13 cellular contexts compared by ENCODE assay signal in genomic region chr6:3687847-3688246, GRCh38.
A peak's percentile ranks its signal among the peaks of the same experiment; 100 is the strongest.
DNase-seq lines count a peak whose midpoint lies in the region; ATAC-seq, FAIRE-seq and TF ChIP-seq lines count a peak whose summit lies in the region.
"Had no signal": no experiment of that assay in that cellular context is flagged by ENCODE, and none has a peak within 500 bp of the region (broad histone marks: within the 10 kb centered on the region; RNA-seq: fewer than 3 reads in every experiment).

No MANE protein-coding gene starts in this region.

- H3K27me3 ChIP-seq in neural cell (ENCODE audit: insufficient read depth, low read depth, low read length): no peaks in the 10 kb centered on the region

- H3K9me3 ChIP-seq in neural cell (ENCODE audit: low read length): no peaks in the 10 kb centered on the region
- H3K9me3 ChIP-seq: HAP-1 had no signal

- peak; percentile 8 for TF ChIP-seq RAD21 in neural cell (conservative IDR thresholded peaks at IDR 0.05)

- peak overlapping the region; percentile 67 for H3K27ac ChIP-seq in neural cell (ENCODE audit: low read length)

- H3K4me2 ChIP-seq in neural cell (ENCODE audit: low read length): peak overlapping the region; percentile 29

- no peak for TF ChIP-seq CTCF in neural cell (IDR thresholded peaks at IDR 0.05; ENCODE audit: poor library complexity, severe bottlenecking)

- H2AFZ ChIP-seq in neural cell (ENCODE audit: low read depth, low read length): peak overlapping the region; percentile 18

- TF ChIP-seq POLR2A in H54 (IDR thresholded peaks at IDR 0.05; ENCODE audit: low read depth, low read length): no peak

- TF ChIP-seq EP300 in neural cell (conservative IDR thresholded peaks at IDR 0.05; ENCODE audit: poor library complexity, severe bottlenecking): peak; percentile 53

- no peak for ATAC-seq in stimulated activated naive CD8-positive, alpha-beta T cell treated with anti-CD3 and anti-CD28 coated beads, Interleukin-15, Interleukin-2, amounts not matched to agents 100 U/mL and 50 U/mL, for 24 hours

- no peak for FAIRE-seq in H54 (lab: Jason Lieb, UNC)

- H3K9ac ChIP-seq in neural cell (ENCODE audit: low read length): peak overlapping the region; percentile 10

- no peaks in the 10 kb centered on the region for H3F3A ChIP-seq in neural cell (ENCODE audit: insufficient read depth, low read length, poor library complexity, severe bottlenecking)

- DNase-seq in NCI-H748 (lab: John Stamatoyannopoulos, UW; ENCODE audit: unreplicated experiment): peak; percentile 71
- DNase-seq in NCI-H748 treated with DMSO at 0.1 percent for 48 hours (lab: John Stamatoyannopoulos, UW): no peak
- peak; percentile 15 for DNase-seq in Jurkat, Clone E6-1 (ENCODE audit: low read depth, low spot score)
- peak; percentile 34 for DNase-seq in NCI-H524 treated with DMSO at 0.1 percent for 48 hours (lab: John Stamatoyannopoulos, UW)
- no peak for DNase-seq in stimulated activated naive CD8-positive, alpha-beta T cell treated with anti-CD3 and anti-CD28 coated beads, Interleukin-15, Interleukin-2, amounts not matched to agents 100 U/mL and 50 U/mL, for 24 hours
- DNase-seq in activated gamma-delta T cell (lab: John Stamatoyannopoulos, UW): no peak
- no peak for DNase-seq in H54 (ENCODE audit: insufficient read length, low spot score)
- DNase-seq: AML-193; Calu3; CD4-positive, CD25-positive, alpha-beta regulatory T cell; NCI-H1694 treated with DMSO at 0.1 percent for 48 hours had no signal

- no peaks in the 10 kb centered on the region for H3K36me3 ChIP-seq in neural cell (ENCODE audit: insufficient read depth, low read length)
- H3K36me3 ChIP-seq: HAP-1 had no signal

- no peaks in the 10 kb centered on the region for H3K9me2 ChIP-seq in neural cell (ENCODE audit: insufficient read depth, low read length)

- no peaks in the 10 kb centered on the region for H3K79me2 ChIP-seq in neural cell (replicated peaks; ENCODE audit: insufficient read depth, low read length)

- no peak overlapping the region for H3K4me3 ChIP-seq in Jurkat, Clone E6-1 (ENCODE audit: low read length)
- H3K4me3 ChIP-seq in neural cell (ENCODE audit: low read length): peak overlapping the region; percentile 35
- H3K4me3 ChIP-seq: HAP-1 had no signal

- H4K20me1 ChIP-seq in neural cell (ENCODE audit: insufficient read depth): no peaks in the 10 kb centered on the region

TF ChIP-seq in neural cell, 6 proteins besides CTCF, POLR2A, EP300 and RAD21:
- no peak for TF ChIP-seq REST (IDR thresholded peaks at IDR 0.05; ENCODE audit: borderline replicate concordance)
- peak; percentile 50 for TF ChIP-seq MXI1 (conservative IDR thresholded peaks at IDR 0.05; ENCODE audit: poor library complexity, severe bottlenecking)
- no peak for TF ChIP-seq POLR2AphosphoS5 (IDR thresholded peaks at IDR 0.05)
- no peak for TF ChIP-seq EZH2 (IDR thresholded peaks at IDR 0.05; ENCODE audit: borderline replicate concordance, insufficient read depth, low read length, poor library complexity, severe bottlenecking)
- TF ChIP-seq TAF1 (IDR thresholded peaks at IDR 0.05; ENCODE audit: low read depth): no peak
- TF ChIP-seq SMC3 (conservative IDR thresholded peaks at IDR 0.05; ENCODE audit: poor library complexity): no peak

Comparison
In these comparisons a context has a peak if more than half of its experiments do, and no peak if none do; other contexts are left out.
1. DNase-seq: peak in NCI-H748 (single experiment), Jurkat, Clone E6-1 (single experiment) and NCI-H524 treated with DMSO at 0.1 percent for 48 hours (single experiment); none in NCI-H748 treated with DMSO at 0.1 percent for 48 hours (single experiment), stimulated activated naive CD8-positive, alpha-beta T cell treated with anti-CD3 and anti-CD28 coated beads, Interleukin-15, Interleukin-2, amounts not matched to agents 100 U/mL and 50 U/mL, for 24 hours (single experiment), activated gamma-delta T cell (single experiment) and H54 (single experiment).